Comparison of ENCODE assay signal across 28 cellular contexts in the genomic region with DNA sequence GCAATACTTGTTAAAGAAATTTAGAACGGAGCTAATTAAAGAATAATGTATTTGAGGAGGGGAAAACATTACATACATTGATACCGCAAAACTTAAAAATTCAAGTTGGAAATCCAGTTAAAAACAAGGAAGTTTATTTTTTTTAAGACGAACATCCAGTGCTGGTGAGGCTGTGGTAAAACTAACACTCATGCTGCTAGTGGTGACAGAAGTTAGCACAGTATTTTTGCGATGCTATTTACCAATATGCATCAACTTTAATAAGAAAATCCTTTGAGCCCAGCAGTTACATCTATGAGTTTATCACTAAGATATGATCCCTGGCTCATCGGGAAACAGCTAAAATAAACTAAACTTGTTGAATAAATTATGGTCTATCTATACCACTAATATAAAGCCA. TPM values are rescaled to one million over a fixed set of nuclear protein-coding genes. Genes with fewer than 3 reads are reported as not detected.
A peak's percentile ranks its signal among the peaks of the same experiment; 100 is the strongest.
DNase-seq lines count a peak whose midpoint lies in the region; ATAC-seq, FAIRE-seq and TF ChIP-seq lines count a peak whose summit lies in the region.
"Had no signal": no experiment of that assay in that cellular context is flagged by ENCODE, and none has a peak within 500 bp of the region (broad histone marks: within the 10 kb centered on the region; RNA-seq: fewer than 3 reads in every experiment).

No MANE protein-coding gene starts in this region.

- H3K27me3 ChIP-seq in breast epithelium (no peaks in the 10 kb centered on the region), K562 (ENCODE audit: control insufficient read depth in 2 of 2, insufficient read depth in 2 of 2, low read length in 2 of 2) (no peaks in the 10 kb centered on the region)
- H3K27me3 ChIP-seq: BE2C, BLaER1 had no signal

- TF ChIP-seq POLR2A in breast epithelium (IDR thresholded peaks at IDR 0.05) (no peak), K562 (conservative IDR thresholded peaks at IDR 0.05) (no peak)

- TF ChIP-seq CTCF in MCF 10A (IDR thresholded peaks at IDR 0.05; ENCODE audit: unreplicated experiment) = no peak
- TF ChIP-seq CTCF in breast epithelium (IDR thresholded peaks at IDR 0.05) = no peak
- TF ChIP-seq CTCF in K562 (IDR thresholded peaks at IDR 0.05 in 2 of 3, conservative IDR thresholded peaks at IDR 0.05 in 1 of 3; ENCODE audit: insufficient read depth in 2 of 3, low read depth in 1 of 3, low read length in 3 of 3) = no peak

- no peak overlapping the region for H3K9ac ChIP-seq in K562 (ENCODE audit: insufficient read depth in 1 of 2, low read depth in 2 of 2, low read length in 2 of 2)
- H3K9ac ChIP-seq: BLaER1 had no signal

- no peaks in the 10 kb centered on the region for H3K4me1 ChIP-seq in breast epithelium
- H3K4me1 ChIP-seq in K562 (replicated peaks in 1 of 2; ENCODE audit: control insufficient read depth in 2 of 2, insufficient read depth in 2 of 2, low read length in 2 of 2) = no peaks in the 10 kb centered on the region
- H3K4me1 ChIP-seq: BE2C, BLaER1 had no signal

- ATAC-seq in T-helper 17 cell (no peak), K562 (no peak)
- ATAC-seq: GM12878 had no signal

- no peak overlapping the region for H3K4me3 ChIP-seq in breast epithelium
- H3K4me3 ChIP-seq in K562 = no peak overlapping the region
- H3K4me3 ChIP-seq: BLaER1, GM12878 had no signal

- BruUV-seq in MCF 10A (replicated peaks; lab: Mats Ljungman, UMichigan) (no TSS peak), K562 (replicated peaks; lab: Mats Ljungman, UMichigan) (no TSS peak)

- peaks cover 3% of the 10 kb centered on the region for H3K36me3 ChIP-seq in breast epithelium
- peaks cover 88% of the 10 kb centered on the region for H3K36me3 ChIP-seq in K562 (ENCODE audit: control insufficient read depth, insufficient read depth, low read length)

- H3K9me3 ChIP-seq in breast epithelium (no peaks in the 10 kb centered on the region), T-helper 17 cell (ENCODE audit: control insufficient read depth, low read length, poor library complexity, severe bottlenecking) (no peaks in the 10 kb centered on the region), K562 (replicated peaks; ENCODE audit: control insufficient read depth, insufficient read depth, low read depth, low read length) (no peaks in the 10 kb centered on the region)
- H3K9me3 ChIP-seq: BE2C, BLaER1 had no signal

- H3K9me3 Mint-ChIP-seq in MCF 10A (ENCODE audit: unreplicated experiment) = no peaks in the 10 kb centered on the region
- H3K9me3 Mint-ChIP-seq: CD14-positive monocyte; CD4-positive, alpha-beta memory T cell; CD8-positive, alpha-beta memory T cell had no signal

- no peaks in the 10 kb centered on the region for H4K20me1 ChIP-seq in K562 (replicated peaks; ENCODE audit: control insufficient read depth, insufficient read depth, low read length)

- intact Hi-C loops in MCF 10A (cut with micrococcal nuclease) (no loop called here), breast epithelium (cut with DNase I; ENCODE audit: low total_unique reads) (no loop called here), K562 (cut with micrococcal nuclease) (no loop called here)

- in situ Hi-C loops in K562 (cut with MboI) = no loop called here

- H3K4me3 Mint-ChIP-seq in MCF 10A (ENCODE audit: unreplicated experiment) (no peak overlapping the region), T-helper 17 cell (no peak overlapping the region)
- H3K4me3 Mint-ChIP-seq: CD14-positive monocyte; CD4-positive, alpha-beta memory T cell; CD4-positive, CD25-positive, alpha-beta regulatory T cell; CD8-positive, alpha-beta memory T cell had no signal

- POLR2A ChIA-PET in MCF 10A (lab: Yijun Ruan, JAX) = no interaction called here
- POLR2A ChIA-PET in K562 (lab: Yijun Ruan, JAX) = no interaction called here

- no peak overlapping the region for H3K27ac ChIP-seq in breast epithelium
- no peak overlapping the region for H3K27ac ChIP-seq in K562 (ENCODE audit: extremely low read depth, low read depth, low read length)
- H3K27ac ChIP-seq: BLaER1 had no signal

- no peak for TF ChIP-seq RAD21 in K562 (CRISPR knock-in tag; conservative IDR thresholded peaks at IDR 0.05 in 1 of 2, IDR thresholded peaks at IDR 0.05 in 1 of 2)

- H2AFZ ChIP-seq in K562 (ENCODE audit: low read depth, low read length) = no peak overlapping the region

- H3K4me1 Mint-ChIP-seq in MCF 10A (ENCODE audit: insufficient read depth, unreplicated experiment) (peaks cover 9% of the 10 kb centered on the region), T-helper 17 cell (no peaks in the 10 kb centered on the region)
- H3K4me1 Mint-ChIP-seq: CD14-positive monocyte had no signal

- H3K79me2 ChIP-seq in K562 (ENCODE audit: control insufficient read depth, insufficient read depth, low read length) = 0 out of 3 replicates have a peak, but pooled peaks cover 5% of the 10 kb centered on the region

- WGBS in K562 (ENCODE audit: insufficient coverage, low coverage, missing lambda C conversion rate) = 99% methylated on average over 5 of the region's 5 CpGs

- H3K9me1 ChIP-seq in K562 (ENCODE audit: control insufficient read depth, insufficient read depth, low read length) = no peaks in the 10 kb centered on the region

- H3K36me3 Mint-ChIP-seq in MCF 10A (ENCODE audit: insufficient read depth, unreplicated experiment) (peaks cover 99% of the 10 kb centered on the region), T-helper 17 cell (ENCODE audit: low read depth) (peaks cover 4% of the 10 kb centered on the region)

- TF ChIP-seq EP300 in K562 (IDR thresholded peaks at IDR 0.05; ENCODE audit: low read length) = no peak

- no peak overlapping the region for H3K4me2 ChIP-seq in K562 (ENCODE audit: insufficient read depth, low read length)
- H3K4me2 ChIP-seq: BLaER1 had no signal

- FAIRE-seq in K562 (lab: Jason Lieb, UNC) = no peak
- FAIRE-seq: A204.1, GM12878, GM12892, GM18507 had no signal

- H3K27me3 Mint-ChIP-seq in MCF 10A (ENCODE audit: insufficient read depth, unreplicated experiment) = no peaks in the 10 kb centered on the region
- H3K27me3 Mint-ChIP-seq in T-helper 17 cell = no peaks in the 10 kb centered on the region
- H3K27me3 Mint-ChIP-seq: CD4-positive, alpha-beta memory T cell; CD4-positive, CD25-positive, alpha-beta regulatory T cell; CD8-positive, alpha-beta memory T cell had no signal

- CTCF ChIA-PET in MCF 10A (lab: Yijun Ruan, JAX) (interaction anchor here (0.6 to 1.5 kb wide), 2 partner anchors 15 to 184 kb away, joined by 3 to 5 read pairs; no protein-coding TSS in a partner anchor), K562 (lab: Yijun Ruan, JAX; ENCODE audit: low intra/inter-chr PET ratio) (no interaction called here)

- H3K27ac Mint-ChIP-seq in MCF 10A (ENCODE audit: low read depth, unreplicated experiment) = peak overlapping the region; percentile 31
- H3K27ac Mint-ChIP-seq in T-helper 17 cell = peak overlapping the region; percentile 71

- DNase-seq in MCF 10A (ENCODE audit: unreplicated experiment) = no peak
- DNase-seq in breast epithelium (ENCODE audit: low spot score in 2 of 2) = no peak
- no peak for DNase-seq in T-helper 17 cell
- DNase-seq in K562 (ENCODE audit: extremely low read depth in 1 of 4, low spot score in 3 of 4) = no peak
- DNase-seq in hypothalamus (lab: John Stamatoyannopoulos, UW) = no peak
- DNase-seq in mucosa of gallbladder (ENCODE audit: low spot score) = no peak
- DNase-seq: 8988T; ACHN; BE2C; C1 segment of cervical spinal cord; CD4-positive, alpha-beta memory T cell; CD4-positive, CD25-positive, alpha-beta regulatory T cell; CD8-positive, alpha-beta memory T cell; COR-L47; DMS 273 treated with DMSO at 0.1 percent for 48 hours; DMS153; DMS53; DMS79; DND-41; EL; GDM1 had no signal

RNA-seq across cellular contexts. Expression of gene GSPT1, which starts 31.7 kb away (rescaled TPM):
- total RNA-seq in MCF 10A (2022) (163 and 199 TPM in 2 replicates), breast epithelium (10 to 100 TPM; 61.3 to 68.5 (median 67.6) TPM), T-helper 17 cell (100 to 1,000 TPM; 161 to 203 TPM), K562 (2014; rRNA removed) (107 TPM in 2 replicates), K562 (2014; rRNA removed; fragmentation: Illumina TruSeq; extraction: Trizol) (151 and 161 TPM in 2 replicates), K562 (2015; rRNA removed; fragmentation: Illumina TruSeq; extraction: Trizol) (147 and 148 TPM in 2 replicates), K562 (2021) (210 and 219 TPM in 2 replicates), mucosa of gallbladder (73.5 TPM)
- 57.0 and 199 TPM in 2 replicates for total RNA-seq in K562 (2011; cell fraction: chromatin; rRNA removed; ENCODE audit: low replicate concordance)
- total RNA-seq in K562 (2011; cell fraction: nucleolus; rRNA removed) = 38.0 and 40.4 TPM in 2 replicates
- 65.7 and 69.3 TPM in 2 replicates for total RNA-seq in K562 (2011; cell fraction: nucleoplasm; rRNA removed)
- polyA plus RNA-seq in K562 (2011; rRNA removed) (126 and 162 TPM in 2 replicates), K562 (2014; fragmentation: Illumina TruSeq; extraction: Trizol) (219 and 269 TPM in 2 replicates), K562 (2014; fragmentation: Nextera tagmentation; extraction: Ambion mirVana) (10 to 100 TPM; 63.8 to 75.0 TPM), K562 (2014; rRNA removed) (111 and 132 TPM in 2 replicates)
- polyA plus RNA-seq in K562 (2011; cell fraction: cytosol; rRNA removed) = 34.0 and 61.3 TPM in 2 replicates
- polyA plus RNA-seq in K562 (2011; cell fraction: nucleus; rRNA removed) = 44.0 and 62.3 TPM in 2 replicates
- polyA plus RNA-seq in K562 (2012) = 105 and 133 TPM in 2 replicates
- polyA minus RNA-seq in K562 (2011; rRNA and poly(A)+ RNA removed) = 195 and 213 TPM in 2 replicates
- 105 and 141 TPM in 2 replicates for polyA minus RNA-seq in K562 (2011; cell fraction: cytosol; rRNA and poly(A)+ RNA removed)
- 21.4 and 47.9 TPM in 2 replicates for polyA minus RNA-seq in K562 (2011; cell fraction: nucleus; rRNA and poly(A)+ RNA removed)

RNA-seq across cellular contexts. Expression of gene RSL1D1, which starts 32.7 kb away (rescaled TPM):
- 302 and 406 TPM in 2 replicates for total RNA-seq in MCF 10A (2022)
- 100 to 1,000 TPM; 150 to 219 (median 172) TPM for total RNA-seq in breast epithelium
- 100 to 1,000 TPM; 159 to 186 TPM for total RNA-seq in T-helper 17 cell
- 42.4 and 101 TPM in 2 replicates for total RNA-seq in K562 (2011; cell fraction: chromatin; rRNA removed; ENCODE audit: low replicate concordance)
- 21.6 and 23.8 TPM in 2 replicates for total RNA-seq in K562 (2011; cell fraction: nucleolus; rRNA removed)
- 42.6 and 45.0 TPM in 2 replicates for total RNA-seq in K562 (2011; cell fraction: nucleoplasm; rRNA removed)
- 259 and 349 TPM in 2 replicates for total RNA-seq in K562 (2014; rRNA removed)
- total RNA-seq in K562 (2014; rRNA removed; fragmentation: Illumina TruSeq; extraction: Trizol) = 418 and 492 TPM in 2 replicates
- total RNA-seq in K562 (2015; rRNA removed; fragmentation: Illumina TruSeq; extraction: Trizol) = 374 and 403 TPM in 2 replicates
- 254 and 259 TPM in 2 replicates for total RNA-seq in K562 (2021)
- polyA plus RNA-seq in K562 (2011; rRNA removed) = 169 and 299 TPM in 2 replicates
- 28.7 and 70.6 TPM in 2 replicates for polyA plus RNA-seq in K562 (2011; cell fraction: cytosol; rRNA removed)
- 9.9 and 15.9 TPM in 2 replicates for polyA plus RNA-seq in K562 (2011; cell fraction: nucleus; rRNA removed)
- polyA plus RNA-seq in K562 (2012) = 271 and 287 TPM in 2 replicates
- polyA plus RNA-seq in K562 (2014; fragmentation: Illumina TruSeq; extraction: Trizol) = 598 and 753 TPM in 2 replicates
- polyA plus RNA-seq in K562 (2014; fragmentation: Nextera tagmentation; extraction: Ambion mirVana) = 100 to 1,000 TPM; 373 to 662 TPM
- 240 and 316 TPM in 2 replicates for polyA plus RNA-seq in K562 (2014; rRNA removed)
- 215 and 235 TPM in 2 replicates for polyA minus RNA-seq in K562 (2011; rRNA and poly(A)+ RNA removed)
- polyA minus RNA-seq in K562 (2011; cell fraction: cytosol; rRNA and poly(A)+ RNA removed) = 129 and 176 TPM in 2 replicates
- polyA minus RNA-seq in K562 (2011; cell fraction: nucleus; rRNA and poly(A)+ RNA removed) = 19.4 and 36.3 TPM in 2 replicates
- 80.7 TPM for total RNA-seq in mucosa of gallbladder

RNA-seq across cellular contexts. Expression of gene NPIPB2, which starts 57.8 kb away (rescaled TPM):
- 17.2 and 17.4 TPM in 2 replicates for total RNA-seq in MCF 10A (2022)
- total RNA-seq in breast epithelium = 10 to 100 TPM; 14.8 to 23.9 (median 20.3) TPM
- 10 to 100 TPM; 13.6 to 19.1 TPM for total RNA-seq in T-helper 17 cell
- 60.6 and 96.4 TPM in 2 replicates for total RNA-seq in K562 (2011; cell fraction: chromatin; rRNA removed; ENCODE audit: low replicate concordance)
- 14.0 and 22.1 TPM in 2 replicates for total RNA-seq in K562 (2011; cell fraction: nucleolus; rRNA removed)
- total RNA-seq in K562 (2011; cell fraction: nucleoplasm; rRNA removed) = 23.3 and 36.0 TPM in 2 replicates
- 0.86 and 1.4 TPM in 2 replicates for total RNA-seq in K562 (2014; rRNA removed)
- 1.8 and 1.9 TPM in 2 replicates for total RNA-seq in K562 (2014; rRNA removed; fragmentation: Illumina TruSeq; extraction: Trizol)
- total RNA-seq in K562 (2015; rRNA removed; fragmentation: Illumina TruSeq; extraction: Trizol) = 2.9 and 3.4 TPM in 2 replicates
- 2.9 and 4.1 TPM in 2 replicates for total RNA-seq in K562 (2021)
- polyA plus RNA-seq in K562 (2011; rRNA removed) = 1.0 and 1.9 TPM in 2 replicates
- polyA plus RNA-seq in K562 (2011; cell fraction: cytosol; rRNA removed) = 0.39 and 1.7 TPM in 2 replicates
- polyA plus RNA-seq in K562 (2011; cell fraction: nucleus; rRNA removed) = 16.3 and 24.2 TPM in 2 replicates
- polyA plus RNA-seq in K562 (2012) = 2.3 and 4.0 TPM in 2 replicates
- polyA plus RNA-seq in K562 (2014; fragmentation: Illumina TruSeq; extraction: Trizol) = 0.58 and 0.91 TPM in 2 replicates
- polyA plus RNA-seq in K562 (2014; fragmentation: Nextera tagmentation; extraction: Ambion mirVana) = under 1 TPM in 1 of 2 experiments, not detected in 1; 0.21 TPM
- 1.9 and 3.6 TPM in 2 replicates for polyA plus RNA-seq in K562 (2014; rRNA removed)
- polyA minus RNA-seq in K562 (2011; rRNA and poly(A)+ RNA removed) = 6.6 and 7.1 TPM in 2 replicates
- 1.9 and 2.8 TPM in 2 replicates for polyA minus RNA-seq in K562 (2011; cell fraction: cytosol; rRNA and poly(A)+ RNA removed)
- 7.0 and 9.3 TPM in 2 replicates for polyA minus RNA-seq in K562 (2011; cell fraction: nucleus; rRNA and poly(A)+ RNA removed)
- 5.5 TPM for total RNA-seq in mucosa of gallbladder
- total RNA-seq: Daoy had no signal
